Comparison of ENCODE assay signal across 1 cellular context in the genomic region with DNA sequence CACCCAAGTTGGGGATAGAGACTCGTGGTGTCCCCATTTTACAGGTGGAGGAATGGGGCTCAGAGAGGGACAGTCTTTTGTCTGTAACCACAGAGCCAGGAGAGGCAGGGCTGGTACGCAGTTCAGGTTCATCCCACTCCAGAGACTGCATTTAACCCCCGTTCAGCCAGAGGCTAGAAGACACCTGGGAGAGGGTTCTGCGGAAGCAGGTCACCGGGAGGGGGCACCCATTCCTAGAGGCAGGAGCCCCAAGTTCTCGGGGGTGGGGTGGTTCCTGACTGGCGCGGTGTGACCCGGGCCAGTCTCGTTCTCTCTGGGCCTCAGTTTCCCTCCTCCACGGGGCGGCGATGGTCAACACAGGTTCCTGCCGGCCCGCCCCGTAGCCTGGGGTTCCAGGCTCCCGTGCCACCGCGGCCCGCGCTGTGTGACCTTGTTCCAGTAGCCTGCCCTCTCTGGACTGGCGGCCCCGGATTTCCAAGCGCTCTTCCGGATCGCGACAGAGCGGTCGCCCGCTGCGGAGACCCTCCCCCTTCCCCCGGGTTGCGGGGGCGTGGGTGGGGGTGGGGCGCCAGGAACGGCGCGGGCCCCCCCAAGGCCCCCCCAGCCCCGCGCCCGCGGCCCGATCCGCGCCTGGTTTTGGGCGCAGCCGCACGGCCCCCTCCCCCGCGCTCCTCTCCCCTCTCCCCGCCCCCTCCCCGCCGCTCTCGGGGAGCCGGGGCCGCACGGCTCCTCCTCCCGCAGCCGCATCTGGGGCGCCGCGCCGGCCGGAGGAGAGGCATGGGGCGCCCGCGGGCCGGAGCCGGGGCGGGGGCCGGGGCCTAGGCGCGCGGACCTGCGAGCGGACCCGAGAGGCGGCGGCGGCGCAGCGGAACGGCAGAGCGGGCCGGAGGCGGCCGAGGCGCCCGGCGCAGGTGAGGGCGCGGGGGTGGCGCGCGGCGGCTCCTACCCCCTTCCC.
TF ChIP-seq lines count a peak whose summit lies in the region.

A gene with protein sequence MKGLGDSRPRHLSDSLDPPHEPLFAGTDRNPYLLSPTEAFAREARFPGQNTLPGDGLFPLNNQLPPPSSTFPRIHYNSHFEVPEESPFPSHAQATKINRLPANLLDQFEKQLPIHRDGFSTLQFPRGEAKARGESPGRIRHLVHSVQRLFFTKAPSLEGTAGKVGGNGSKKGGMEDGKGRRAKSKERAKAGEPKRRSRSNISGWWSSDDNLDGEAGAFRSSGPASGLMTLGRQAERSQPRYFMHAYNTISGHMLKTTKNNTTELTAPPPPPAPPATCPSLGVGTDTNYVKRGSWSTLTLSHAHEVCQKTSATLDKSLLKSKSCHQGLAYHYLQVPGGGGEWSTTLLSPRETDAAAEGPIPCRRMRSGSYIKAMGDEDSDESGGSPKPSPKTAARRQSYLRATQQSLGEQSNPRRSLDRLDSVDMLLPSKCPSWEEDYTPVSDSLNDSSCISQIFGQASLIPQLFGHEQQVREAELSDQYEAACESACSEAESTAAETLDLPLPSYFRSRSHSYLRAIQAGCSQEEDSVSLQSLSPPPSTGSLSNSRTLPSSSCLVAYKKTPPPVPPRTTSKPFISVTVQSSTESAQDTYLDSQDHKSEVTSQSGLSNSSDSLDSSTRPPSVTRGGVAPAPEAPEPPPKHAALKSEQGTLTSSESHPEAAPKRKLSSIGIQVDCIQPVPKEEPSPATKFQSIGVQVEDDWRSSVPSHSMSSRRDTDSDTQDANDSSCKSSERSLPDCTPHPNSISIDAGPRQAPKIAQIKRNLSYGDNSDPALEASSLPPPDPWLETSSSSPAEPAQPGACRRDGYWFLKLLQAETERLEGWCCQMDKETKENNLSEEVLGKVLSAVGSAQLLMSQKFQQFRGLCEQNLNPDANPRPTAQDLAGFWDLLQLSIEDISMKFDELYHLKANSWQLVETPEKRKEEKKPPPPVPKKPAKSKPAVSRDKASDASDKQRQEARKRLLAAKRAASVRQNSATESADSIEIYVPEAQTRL (plus strand): TSS at position 738 of the 955 bp plus-strand sequence. CDS start 125,379 bp downstream, outside the sequence.

TF ChIP-seq in HEK293, 187 proteins besides CTCF, POLR2A, EP300 and RAD21 (continued from another document and continues in another):
- TF ChIP-seq PRDM2 (tag by site-specific recombination; IDR thresholded peaks at IDR 0.05; ENCODE audit: borderline replicate concordance) (no peak), ZNF544 (tag by site-specific recombination; IDR thresholded peaks at IDR 0.05) (no peak), ZBTB8A (tag by site-specific recombination; IDR thresholded peaks at IDR 0.05) (peak; percentile 63), ZNF214 (tag by site-specific recombination; IDR thresholded peaks at IDR 0.05; ENCODE audit: borderline replicate concordance) (no peak), ZEB2 (tag by site-specific recombination; IDR thresholded peaks at IDR 0.05) (no peak; the same call in 1 of the 2 replicates), ZNF777 (tag by site-specific recombination; IDR thresholded peaks at IDR 0.05; ENCODE audit: borderline replicate concordance) (no peak), SCRT1 (tag by site-specific recombination; IDR thresholded peaks at IDR 0.05; ENCODE audit: borderline replicate concordance) (no peak), KLF1 (tag by site-specific recombination; IDR thresholded peaks at IDR 0.05) (no peak), BCL6B (tag by site-specific recombination; IDR thresholded peaks at IDR 0.05) (no peak), ZNF658 (tag by site-specific recombination; IDR thresholded peaks at IDR 0.05) (no peak), ZNF645 (tag by site-specific recombination; IDR thresholded peaks at IDR 0.05) (no peak), ZNF16 (tag by site-specific recombination; IDR thresholded peaks at IDR 0.05; ENCODE audit: low read depth) (no peak), KLF9 (tag by site-specific recombination; IDR thresholded peaks at IDR 0.05; ENCODE audit: low read depth) (peak; percentile 27; the same call in 1 of the 2 replicates), OVOL3 (tag by site-specific recombination; IDR thresholded peaks at IDR 0.05) (no peak), ZNF112 (tag by site-specific recombination; IDR thresholded peaks at IDR 0.05) (no peak), ZNF335 (tag by site-specific recombination; conservative IDR thresholded peaks at IDR 0.05) (no peak), PBX3 (CRISPR knock-in tag; IDR thresholded peaks at IDR 0.05) (no peak), ATF2 (tag by site-specific recombination; IDR thresholded peaks at IDR 0.05; ENCODE audit: low read depth) (no peak), ZBTB20 (tag by site-specific recombination; IDR thresholded peaks at IDR 0.05) (no peak), ZNF747 (tag by site-specific recombination; IDR thresholded peaks at IDR 0.05) (no peak), ZNF548 (tag by site-specific recombination; IDR thresholded peaks at IDR 0.05) (no peak), MEIS1 (CRISPR knock-in tag; IDR thresholded peaks at IDR 0.05; ENCODE audit: borderline replicate concordance) (no peak), ZFP41 (tag by site-specific recombination; IDR thresholded peaks at IDR 0.05; ENCODE audit: borderline replicate concordance) (no peak)
- TF ChIP-seq, protein P1, sequence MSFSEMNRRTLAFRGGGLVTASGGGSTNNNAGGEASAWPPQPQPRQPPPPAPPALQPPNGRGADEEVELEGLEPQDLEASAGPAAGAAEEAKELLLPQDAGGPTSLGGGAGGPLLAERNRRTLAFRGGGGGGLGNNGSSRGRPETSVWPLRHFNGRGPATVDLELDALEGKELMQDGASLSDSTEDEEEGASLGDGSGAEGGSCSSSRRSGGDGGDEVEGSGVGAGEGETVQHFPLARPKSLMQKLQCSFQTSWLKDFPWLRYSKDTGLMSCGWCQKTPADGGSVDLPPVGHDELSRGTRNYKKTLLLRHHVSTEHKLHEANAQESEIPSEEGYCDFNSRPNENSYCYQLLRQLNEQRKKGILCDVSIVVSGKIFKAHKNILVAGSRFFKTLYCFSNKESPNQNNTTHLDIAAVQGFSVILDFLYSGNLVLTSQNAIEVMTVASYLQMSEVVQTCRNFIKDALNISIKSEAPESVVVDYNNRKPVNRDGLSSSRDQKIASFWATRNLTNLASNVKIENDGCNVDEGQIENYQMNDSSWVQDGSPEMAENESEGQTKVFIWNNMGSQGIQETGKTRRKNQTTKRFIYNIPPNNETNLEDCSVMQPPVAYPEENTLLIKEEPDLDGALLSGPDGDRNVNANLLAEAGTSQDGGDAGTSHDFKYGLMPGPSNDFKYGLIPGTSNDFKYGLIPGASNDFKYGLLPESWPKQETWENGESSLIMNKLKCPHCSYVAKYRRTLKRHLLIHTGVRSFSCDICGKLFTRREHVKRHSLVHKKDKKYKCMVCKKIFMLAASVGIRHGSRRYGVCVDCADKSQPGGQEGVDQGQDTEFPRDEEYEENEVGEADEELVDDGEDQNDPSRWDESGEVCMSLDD (tag by site-specific recombination; IDR thresholded peaks at IDR 0.05) = peak; percentile 60; the same call in 1 of the 2 replicates
- TF ChIP-seq, protein P2, sequence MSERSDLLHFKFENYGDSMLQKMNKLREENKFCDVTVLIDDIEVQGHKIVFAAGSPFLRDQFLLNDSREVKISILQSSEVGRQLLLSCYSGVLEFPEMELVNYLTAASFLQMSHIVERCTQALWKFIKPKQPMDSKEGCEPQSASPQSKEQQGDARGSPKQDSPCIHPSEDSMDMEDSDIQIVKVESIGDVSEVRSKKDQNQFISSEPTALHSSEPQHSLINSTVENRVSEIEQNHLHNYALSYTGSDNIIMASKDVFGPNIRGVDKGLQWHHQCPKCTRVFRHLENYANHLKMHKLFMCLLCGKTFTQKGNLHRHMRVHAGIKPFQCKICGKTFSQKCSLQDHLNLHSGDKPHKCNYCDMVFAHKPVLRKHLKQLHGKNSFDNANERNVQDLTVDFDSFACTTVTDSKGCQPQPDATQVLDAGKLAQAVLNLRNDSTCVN (tag by site-specific recombination; optimal IDR thresholded peaks at IDR 0.05) = peak; percentile 4
- TF ChIP-seq, protein P3, sequence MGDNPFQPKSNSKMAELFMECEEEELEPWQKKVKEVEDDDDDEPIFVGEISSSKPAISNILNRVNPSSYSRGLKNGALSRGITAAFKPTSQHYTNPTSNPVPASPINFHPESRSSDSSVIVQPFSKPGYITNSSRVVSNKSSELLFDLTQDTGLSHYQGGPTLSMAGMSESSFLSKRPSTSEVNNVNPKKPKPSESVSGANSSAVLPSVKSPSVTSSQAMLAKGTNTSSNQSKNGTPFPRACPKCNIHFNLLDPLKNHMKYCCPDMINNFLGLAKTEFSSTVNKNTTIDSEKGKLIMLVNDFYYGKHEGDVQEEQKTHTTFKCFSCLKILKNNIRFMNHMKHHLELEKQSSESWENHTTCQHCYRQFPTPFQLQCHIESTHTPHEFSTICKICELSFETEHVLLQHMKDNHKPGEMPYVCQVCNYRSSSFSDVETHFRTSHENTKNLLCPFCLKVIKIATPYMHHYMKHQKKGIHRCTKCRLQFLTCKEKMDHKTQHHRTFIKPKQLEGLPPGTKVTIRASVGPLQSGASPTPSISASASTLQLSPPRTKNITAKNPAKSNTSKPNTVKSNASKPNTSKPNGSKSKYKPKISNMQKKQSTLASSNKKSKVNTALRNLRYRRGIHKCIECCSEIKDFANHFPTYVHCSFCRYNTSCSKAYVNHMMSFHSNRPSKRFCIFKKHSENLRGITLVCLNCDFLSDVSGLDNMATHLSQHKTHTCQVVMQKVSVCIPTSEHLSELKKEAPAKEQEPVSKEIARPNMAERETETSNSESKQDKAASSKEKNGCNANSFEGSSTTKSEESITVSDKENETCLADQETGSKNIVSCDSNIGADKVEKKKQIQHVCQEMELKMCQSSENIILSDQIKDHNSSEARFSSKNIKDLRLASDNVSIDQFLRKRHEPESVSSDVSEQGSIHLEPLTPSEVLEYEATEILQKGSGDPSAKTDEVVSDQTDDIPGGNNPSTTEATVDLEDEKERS (tag by site-specific recombination; IDR thresholded peaks at IDR 0.05) = 0 out of 2 replicates have a peak, but pooled peaks have one; percentile 12
